8 cellular contexts compared by ENCODE assay signal in the genomic region with DNA sequence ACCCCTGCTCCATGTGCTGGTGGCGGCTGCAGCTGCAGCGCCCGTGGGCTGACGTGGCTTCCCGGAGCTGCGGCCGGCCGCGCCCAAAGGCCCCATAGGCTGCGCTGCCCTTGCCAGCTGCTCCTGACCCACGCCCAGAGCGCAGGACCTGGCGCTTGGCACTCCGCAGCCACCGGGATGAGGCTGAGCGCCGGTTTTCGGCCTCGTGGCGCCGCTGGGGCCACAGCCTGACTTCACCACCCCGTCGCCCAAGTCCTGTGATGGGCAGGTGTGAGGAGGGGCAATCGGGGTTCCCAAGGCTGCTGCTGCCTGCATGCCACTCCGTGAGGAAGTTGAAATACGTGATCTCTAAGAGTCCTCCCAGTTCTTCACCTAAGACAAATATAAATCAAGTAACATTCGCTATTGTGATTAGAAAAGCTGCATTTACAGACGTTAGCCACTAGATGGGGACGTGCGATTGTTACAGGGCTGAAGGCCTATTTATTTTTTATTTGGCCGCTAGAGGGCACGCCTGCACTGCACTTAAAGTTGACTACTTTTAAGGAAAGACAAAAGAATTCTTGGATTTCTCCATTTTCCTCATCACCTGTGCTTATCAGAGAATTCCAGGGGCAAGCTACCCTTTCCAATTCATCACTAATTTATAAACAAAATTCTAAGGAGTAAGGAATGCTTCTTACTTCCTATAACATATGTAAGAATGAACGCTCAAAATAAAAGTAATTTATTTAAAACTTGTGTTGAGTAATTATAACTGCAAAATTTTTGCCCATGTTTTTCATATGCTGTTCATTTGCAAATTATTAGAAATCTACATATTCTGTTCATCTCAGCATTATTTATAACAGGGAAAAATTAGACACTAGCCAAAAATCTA. TPM values are rescaled to one million over a fixed set of nuclear protein-coding genes. Genes with fewer than 3 reads are reported as not detected.
A peak's percentile ranks its signal among the peaks of the same experiment; 100 is the strongest.
DNase-seq lines count a peak whose midpoint lies in the region; ATAC-seq, FAIRE-seq and TF ChIP-seq lines count a peak whose summit lies in the region.
"Not testable (repeated sequence)": the region's sequence is repeated elsewhere in the genome, so short reads cannot be mapped to it uniquely, and the experiment has no call there.

No MANE protein-coding gene starts in this region.

- not testable (repeated sequence) for H3K36me3 ChIP-seq in OCI-LY7 (ENCODE audit: insufficient read depth, low read length); endodermal cell (ENCODE audit: control insufficient read depth, insufficient read depth, low read length); left lung; small intestine (ENCODE audit: control insufficient read depth in 2 of 2, insufficient read depth in 2 of 2, low read length in 2 of 2)

- peak overlapping the region; percentile 98 for H3K4me2 ChIP-seq in OCI-LY7 (ENCODE audit: low read length)

- peak overlapping the region; percentile 99 for H2AFZ ChIP-seq in OCI-LY7 (ENCODE audit: low read length)

- intact Hi-C loops in OCI-LY7 (cut with micrococcal nuclease; ENCODE audit: unreplicated experiment), result loop anchor here (2.0 kb wide), 3 partner anchors 74 to 794 kb away; a partner anchor contains a TSS
- intact Hi-C loops in left lung (cut with DNase I), result not testable (repeated sequence)

- peaks cover 16% of the 10 kb centered on the region for H3K79me2 ChIP-seq in OCI-LY7 (ENCODE audit: insufficient read depth, low read depth, low read length)

- not testable (repeated sequence) for FAIRE-seq in small intestine (lab: Jason Lieb, UNC); urothelium cell line (lab: Jason Lieb, UNC)

- H3K27ac ChIP-seq in OCI-LY7 (ENCODE audit: low read depth, low read length, poor library complexity, severe bottlenecking), result peak overlapping the region; percentile 89
- H3K27ac ChIP-seq in endodermal cell (ENCODE audit: low read depth, low read length), result peak overlapping the region; percentile 88
- peak overlapping the region; percentile 88 to 92 for H3K27ac ChIP-seq in left lung
- H3K27ac ChIP-seq in small intestine (ENCODE audit: low read depth in 1 of 2, low read length in 1 of 2), result peak overlapping the region; percentile 92 to 97

- peak; percentile 54 for ATAC-seq in HG02885 (IDR thresholded peaks at IDR 0.05; ENCODE audit: poor library complexity, unreplicated experiment)
- peak; percentile 99 for ATAC-seq in left lung

- H3K36me3 Mint-ChIP-seq in activated T-cell treated with anti-CD3 and anti-CD28 coated beads, Interleukin-2, amount 50 U/mL, for 24 hours (ENCODE audit: low read depth); endodermal cell (ENCODE audit: low read depth): not testable (repeated sequence)

- H3K27ac Mint-ChIP-seq in activated T-cell treated with anti-CD3 and anti-CD28 coated beads, Interleukin-2, amount 50 U/mL, for 24 hours, result peak overlapping the region; percentile 86
- peak overlapping the region; percentile 87 for H3K27ac Mint-ChIP-seq in endodermal cell

- not testable (repeated sequence) for BruUV-seq in OCI-LY7 (replicated peaks; lab: Mats Ljungman, UMichigan)

- not testable (repeated sequence) for H3K4me1 ChIP-seq in OCI-LY7 (ENCODE audit: insufficient read depth, low read length, poor library complexity, severe bottlenecking); endodermal cell (ENCODE audit: control insufficient read depth, insufficient read depth, low read length); left lung; small intestine (ENCODE audit: control insufficient read depth in 2 of 2, insufficient read depth in 1 of 2, low read depth in 1 of 2, low read length in 1 of 2)

- CTCF ChIA-PET in OCI-LY7 (lab: Charles Lee; ENCODE audit: unreplicated experiment), result interaction anchor here (0.8 to 1.0 kb wide), 2 partner anchors 107 to 110 kb away, joined by 3 to 4 read pairs; no protein-coding TSS in a partner anchor

- H4K20me1 ChIP-seq in OCI-LY7 (ENCODE audit: insufficient read depth, low read length), result not testable (repeated sequence)

- not testable (repeated sequence) for H3K27me3 ChIP-seq in endodermal cell (ENCODE audit: control insufficient read depth, insufficient read depth, low read length, poor library complexity, severe bottlenecking); left lung; small intestine (ENCODE audit: control insufficient read depth in 2 of 2, insufficient read depth in 2 of 2, low read length in 2 of 2)

- TF ChIP-seq CTCF in GM13977 (IDR thresholded peaks at IDR 0.05; ENCODE audit: extremely low read depth, insufficient read depth, missing control alignments), result peak; percentile 92
- TF ChIP-seq CTCF in OCI-LY7 (conservative IDR thresholded peaks at IDR 0.05; ENCODE audit: low read length), result peak; percentile 91
- peak; percentile 99 for TF ChIP-seq CTCF in endodermal cell (conservative IDR thresholded peaks at IDR 0.05)
- peak; percentile 84 to 86 for TF ChIP-seq CTCF in left lung (IDR thresholded peaks at IDR 0.05)

- 0% methylated on average over 5 to 32 of the region's 33 CpGs for WGBS in endodermal cell (ENCODE audit: insufficient coverage in 1 of 2, insufficient read length in 1 of 2), 2 experiments
- 2 to 3% (median 2%) methylated on average over 23 to 33 of the region's 33 CpGs for WGBS in small intestine, 3 donors

- peak overlapping the region; percentile 68 for H3K4me3 ChIP-seq in OCI-LY7 (ENCODE audit: low read depth, low read length, poor library complexity, severe bottlenecking)
- peak overlapping the region; percentile 81 for H3K4me3 ChIP-seq in endodermal cell (ENCODE audit: low read length)
- H3K4me3 ChIP-seq in left lung, result peak overlapping the region; percentile 33 to 51
- H3K4me3 ChIP-seq in small intestine (ENCODE audit: low read depth in 1 of 2, low read length in 2 of 2), result peak overlapping the region; percentile 46 to 53

- peak overlapping the region; percentile 57 for H3K9ac ChIP-seq in endodermal cell (ENCODE audit: extremely low read depth, low read length, poor library complexity, severe bottlenecking)

- peak overlapping the region; percentile 74 for H3K4me3 Mint-ChIP-seq in activated T-cell treated with anti-CD3 and anti-CD28 coated beads, Interleukin-2, amount 50 U/mL, for 24 hours
- peak overlapping the region; percentile 88 for H3K4me3 Mint-ChIP-seq in endodermal cell

- not testable (repeated sequence) for H3K9me2 ChIP-seq in OCI-LY7 (ENCODE audit: insufficient read depth, low read length)

- DNase-seq in GM13977 (ENCODE audit: low spot score) (peak; percentile 46), OCI-LY7 (ENCODE audit: low spot score) (peak; percentile 89), endodermal cell (peak; percentile 93), left lung (peak; percentile 61 to 88), small intestine (peak; percentile 83), urothelium cell line (ENCODE audit: low spot score) (peak; percentile 42)
- DNase-seq in activated T-cell treated with anti-CD3 and anti-CD28 coated beads, Interleukin-2, amount 50 U/mL, for 24 hours, result peak; percentile 80

- POLR2A ChIA-PET in OCI-LY7 (lab: Charles Lee), result interaction anchor here (1.0 kb wide), 1 partner anchor 140 kb away, joined by 5 read pairs; no protein-coding TSS in a partner anchor

- H3K27me3 Mint-ChIP-seq in activated T-cell treated with anti-CD3 and anti-CD28 coated beads, Interleukin-2, amount 50 U/mL, for 24 hours; endodermal cell (ENCODE audit: insufficient read depth): not testable (repeated sequence)

- not testable (repeated sequence) for H3K4me1 Mint-ChIP-seq in activated T-cell treated with anti-CD3 and anti-CD28 coated beads, Interleukin-2, amount 50 U/mL, for 24 hours (ENCODE audit: low read depth); endodermal cell

- H3K9me3 Mint-ChIP-seq in activated T-cell treated with anti-CD3 and anti-CD28 coated beads, Interleukin-2, amount 50 U/mL, for 24 hours; endodermal cell: not testable (repeated sequence)

- not testable (repeated sequence) for H3K9me3 ChIP-seq in OCI-LY7 (ENCODE audit: low read length); endodermal cell (ENCODE audit: control insufficient read depth, low read length); left lung; small intestine (ENCODE audit: control insufficient read depth, low read depth)

- in situ Hi-C loops in GM13977 (cut with MboI; ENCODE audit: low pct_unique_long_range_greater_than_20kb, low sequenced_read_pairs, unreplicated experiment), result not testable (repeated sequence)

RNA-seq across cellular contexts. Expression of a gene that starts 1.1 kb away (rescaled TPM):
- total RNA-seq in OCI-LY7 (2014; rRNA removed; shearing (Covaris generic)), result 84.9 and 132 TPM in 2 replicates
- total RNA-seq in OCI-LY7 (2022) (59.6 and 70.4 TPM in 2 replicates), endodermal cell (10 to 100 TPM; 41.8 to 53.9 TPM), left lung (10 to 100 TPM; 15.9 to 16.6 TPM)
- 17.7 TPM for polyA plus RNA-seq in endodermal cell (2013, experiment 1 of 2)
- 15.6 TPM for polyA plus RNA-seq in endodermal cell (2013, experiment 2 of 2)
- polyA plus RNA-seq in small intestine, result 1 to 10 TPM; 2.4 to 4.5 (median 4.2) TPM

RNA-seq across cellular contexts. Expression of a gene that starts 55.1 kb away (rescaled TPM):
- 237 and 276 TPM in 2 replicates for total RNA-seq in OCI-LY7 (2014; rRNA removed; shearing (Covaris generic))
- 156 and 171 TPM in 2 replicates for total RNA-seq in OCI-LY7 (2022)
- 100 to 1,000 TPM; 211 to 233 TPM for total RNA-seq in endodermal cell
- 231 TPM for polyA plus RNA-seq in endodermal cell (2013, experiment 1 of 2)
- polyA plus RNA-seq in endodermal cell (2013, experiment 2 of 2), result 226 TPM
- 100 to 1,000 TPM; 167 to 173 TPM for total RNA-seq in left lung
- 1,000 to 10,000 TPM in 1 of 3 donors, 100 to 1,000 TPM in 2; 622 to 1,324 (median 943) TPM for polyA plus RNA-seq in small intestine

Comparison
In these comparisons a context has a peak if more than half of its experiments do, and no peak if none do; other contexts are left out.
1. Peak in every context shown above with its lines: DNase-seq, ATAC-seq, H3K4me3 ChIP-seq and H3K27ac ChIP-seq.
2. DNase-seq: peak in every context shown above with its lines; median percentile 93 in endodermal cell; 89 in OCI-LY7; 83 in small intestine; 80 in activated T-cell treated with anti-CD3 and anti-CD28 coated beads, Interleukin-2, amount 50 U/mL, for 24 hours; 74 in left lung; 46 in GM13977; 42 in urothelium cell line.